ENCODE assay signal across 18 cellular contexts in genomic region chr4:15901996-15902395, GRCh38. TPM values are rescaled to one million over a fixed set of nuclear protein-coding genes. Genes with fewer than 3 reads are reported as not detected.
"Had no signal": no experiment of that assay in that cellular context is flagged by ENCODE, and none has a peak within 500 bp of the region (broad histone marks: within the 10 kb centered on the region; RNA-seq: fewer than 3 reads in every experiment).

No MANE protein-coding gene starts in this region.

- H3K4me1 ChIP-seq: colonic mucosa, pancreas had no signal

- H3K4me3 ChIP-seq: colonic mucosa, esophagus squamous epithelium, pancreas, sigmoid colon had no signal

- H3K4me1 Mint-ChIP-seq: activated B cell treated with CpG ODN at 0.5 μM for 24 hours; stimulated activated memory B cell treated with anti-CD40 and anti-IgM and Interleukin-4, amounts not matched to agents 10 μg/mL and 1 μg/mL and 100 μg/mL, for 72 hours had no signal

- H3K36me3 Mint-ChIP-seq: stimulated activated memory B cell treated with anti-CD40 and anti-IgM and Interleukin-4, amounts not matched to agents 10 μg/mL and 1 μg/mL and 100 μg/mL, for 72 hours; type B pancreatic cell had no signal

- H3K9me3 ChIP-seq: colonic mucosa, esophagus squamous epithelium, pancreas, sigmoid colon had no signal

- DNase-seq: activated B cell treated with CpG ODN at 0.5 μM for 24 hours; activated CD4-positive, alpha-beta T cell treated with anti-CD3 and anti-CD28 coated beads, Interleukin-2, amount 10 ng/mL, durations not matched to agents 7 days and 5 days; activated naive CD4-positive, alpha-beta T cell treated with anti-CD3 and anti-CD28 coated beads for 36 hours; amniotic stem cell; colonic mucosa; esophagus squamous epithelium; kidney glomerular epithelial cell; pancreas; sigmoid colon; stimulated activated CD4-positive, alpha-beta T cell treated with anti-CD3 and anti-CD28 coated beads, Interleukin-2, amount 100 ng/mL, for 24 hours; substantia nigra had no signal

- H3K27me3 ChIP-seq: colonic mucosa, pancreas, sigmoid colon had no signal

- H3K36me3 ChIP-seq: colonic mucosa, esophagus squamous epithelium, pancreas, sigmoid colon had no signal

- ATAC-seq: pancreas; stimulated activated memory B cell treated with anti-CD40 and anti-IgM and Interleukin-4, amounts not matched to agents 10 μg/mL and 1 μg/mL and 100 μg/mL, for 72 hours had no signal

- H3K27ac Mint-ChIP-seq: activated B cell treated with CpG ODN at 0.5 μM for 24 hours; activated CD4-positive, alpha-beta T cell treated with anti-CD3 and anti-CD28 coated beads, Interleukin-2, amount 10 ng/mL, durations not matched to agents 7 days and 5 days; activated naive CD4-positive, alpha-beta T cell treated with anti-CD3 and anti-CD28 coated beads for 36 hours; activated T-helper 2 cell treated with anti-CD3 and anti-CD28 coated beads, Interferon-gamma antibody, Interleukin-2, Interleukin-4, amounts not matched to agents 10 μg/mL and 5 μg/mL and 100 μg/mL, durations not matched to agents 14 hours and 24 hours and 36 hours; stimulated activated memory B cell treated with anti-CD40 and anti-IgM and Interleukin-4, amounts not matched to agents 10 μg/mL and 1 μg/mL and 100 μg/mL, for 72 hours; type B pancreatic cell had no signal

- H3K27ac ChIP-seq: colonic mucosa, esophagus squamous epithelium, pancreas, sigmoid colon had no signal

- H3K9me3 Mint-ChIP-seq: activated B cell treated with CpG ODN at 0.5 μM for 24 hours; activated naive CD4-positive, alpha-beta T cell treated with anti-CD3 and anti-CD28 coated beads for 36 hours; activated T-helper 2 cell treated with anti-CD3 and anti-CD28 coated beads, Interferon-gamma antibody, Interleukin-2, Interleukin-4, amounts not matched to agents 10 μg/mL and 5 μg/mL and 100 μg/mL, durations not matched to agents 14 hours and 24 hours and 36 hours had no signal

- H3K4me3 Mint-ChIP-seq: activated B cell treated with CpG ODN at 0.5 μM for 24 hours; activated CD4-positive, alpha-beta T cell treated with anti-CD3 and anti-CD28 coated beads, Interleukin-2, amount 10 ng/mL, durations not matched to agents 7 days and 5 days; activated naive CD4-positive, alpha-beta T cell treated with anti-CD3 and anti-CD28 coated beads for 36 hours; neural crest cell; stimulated activated memory B cell treated with anti-CD40 and anti-IgM and Interleukin-4, amounts not matched to agents 10 μg/mL and 1 μg/mL and 100 μg/mL, for 72 hours; type B pancreatic cell had no signal

RNA-seq across cellular contexts. Expression of gene FGFBP1, which starts 36.5 kb away (rescaled TPM):
- total RNA-seq: activated B cell treated with CpG ODN at 0.5 μM for 24 hours; activated CD4-positive, alpha-beta T cell treated with anti-CD3 and anti-CD28 coated beads, Interleukin-2, amount 10 ng/mL, durations not matched to agents 7 days and 5 days; activated CD8-positive, alpha-beta memory T cell treated with anti-CD3 and anti-CD28 coated beads for 36 hours; activated naive CD4-positive, alpha-beta T cell treated with anti-CD3 and anti-CD28 coated beads for 36 hours; activated T-helper 2 cell treated with anti-CD3 and anti-CD28 coated beads, Interferon-gamma antibody, Interleukin-2, Interleukin-4, amounts not matched to agents 10 μg/mL and 5 μg/mL and 100 μg/mL, durations not matched to agents 14 hours and 24 hours and 36 hours; cardiac septum; fibroblast of villous mesenchyme; neural crest cell had no signal
